Comparison of ENCODE assay signal across 9 cellular contexts in the genomic region with DNA sequence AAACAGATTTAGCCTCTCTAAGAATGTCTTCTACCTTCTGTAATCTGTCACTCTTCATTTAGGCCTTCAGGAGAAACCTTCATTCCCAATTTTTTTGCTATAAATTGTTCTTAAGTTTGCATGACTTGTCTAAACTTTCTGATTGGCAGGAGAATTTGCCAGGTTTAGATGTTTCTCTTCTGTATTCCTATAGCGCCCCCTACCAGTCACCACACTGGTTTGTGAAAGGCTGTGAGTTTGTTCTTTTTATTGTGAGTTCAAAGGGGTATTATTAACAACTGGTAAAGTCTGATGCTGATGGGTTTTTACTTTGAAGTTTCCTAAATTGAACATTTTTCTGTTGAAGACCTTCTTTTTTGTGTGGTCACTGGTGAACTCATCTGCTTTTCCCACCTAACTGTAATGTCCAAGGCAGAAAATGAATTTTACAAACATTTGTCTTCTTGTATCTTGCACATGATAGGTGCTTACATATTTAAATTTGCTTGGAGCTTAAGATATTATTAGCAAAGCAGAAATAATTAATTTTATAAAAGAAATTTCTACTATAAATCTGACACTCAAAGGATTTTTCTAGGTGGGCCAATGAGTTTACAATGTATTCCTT. TPM values are rescaled to one million over a fixed set of nuclear protein-coding genes. Genes with fewer than 3 reads are reported as not detected.
DNase-seq lines count a peak whose midpoint lies in the region; ATAC-seq and TF ChIP-seq lines count a peak whose summit lies in the region.
"Had no signal": no experiment of that assay in that cellular context is flagged by ENCODE, and none has a peak within 500 bp of the region (broad histone marks: within the 10 kb centered on the region; RNA-seq: fewer than 3 reads in every experiment).

No MANE protein-coding gene starts in this region.

- no peak overlapping the region for H3K4me3 Mint-ChIP-seq in CD4-positive, alpha-beta T cell
- no peak overlapping the region for H3K4me3 Mint-ChIP-seq in HFFc6
- H3K4me3 Mint-ChIP-seq: IgD-negative memory B cell had no signal

- DNase-seq in CD4-positive, alpha-beta T cell: peak; percentile 26 to 62 (median 42)
- DNase-seq in HFFc6 (peak; percentile 60), SK-N-MC (ENCODE audit: low read depth, low spot score) (peak; percentile 51), globus pallidus (ENCODE audit: low spot score) (peak; percentile 40), sigmoid colon (no peak)
- peak; percentile 46 for DNase-seq in activated gamma-delta T cell treated with anti-CD3 and anti-CD28 coated beads, Interleukin-2, amount 50 U/mL, for 16 hours (ENCODE audit: low read depth)

- CTCF ChIA-PET in CD4-positive, alpha-beta T cell (lab: Charles Lee): interaction anchor here (1.0 to 1.3 kb wide), 2 partner anchors 12 to 133 kb away, joined by 3 read pairs; no protein-coding TSS in a partner anchor

- no peaks in the 10 kb centered on the region for H3K9me3 Mint-ChIP-seq in CD4-positive, alpha-beta T cell
- H3K9me3 Mint-ChIP-seq in HFFc6: no peaks in the 10 kb centered on the region

- H3K36me3 Mint-ChIP-seq in CD4-positive, alpha-beta T cell (ENCODE audit: low read depth): peaks cover 100% of the 10 kb centered on the region
- H3K36me3 Mint-ChIP-seq in HFFc6 (ENCODE audit: low read depth): peaks cover 6% of the 10 kb centered on the region; the same call in 1 of the 2 replicates

- no peak overlapping the region for H3K9ac ChIP-seq in SK-N-MC (ENCODE audit: insufficient read length)

- H3K27me3 ChIP-seq in CD4-positive, alpha-beta T cell (ENCODE audit: control insufficient read depth, insufficient read depth, low read length): no peaks in the 10 kb centered on the region
- H3K27me3 ChIP-seq in sigmoid colon: no peaks in the 10 kb centered on the region

- H3K4me1 Mint-ChIP-seq in CD4-positive, alpha-beta T cell (ENCODE audit: low read depth): no peaks in the 10 kb centered on the region
- H3K4me1 Mint-ChIP-seq in HFFc6 (ENCODE audit: low read depth): peaks cover 49% of the 10 kb centered on the region

- intact Hi-C loops in CD4-positive, alpha-beta T cell (cut with DNase I, micrococcal nuclease): loop anchor here (1.0 to 10.0 kb wide), 4 partner anchors 39 to 567 kb away; no protein-coding TSS in a partner anchor
- intact Hi-C loops in sigmoid colon (cut with DNase I): loop anchor here (5.0 kb wide), 1 partner anchor 39 kb away; no protein-coding TSS in a partner anchor

- H3K4me1 ChIP-seq in sigmoid colon: no peaks in the 10 kb centered on the region

- no peak for TF ChIP-seq EP300 in sigmoid colon (IDR thresholded peaks at IDR 0.05)

- 0 out of 2 replicates have a peak, but pooled peaks cover 3% of the 10 kb centered on the region for H3K36me3 ChIP-seq in SK-N-MC (ENCODE audit: insufficient read depth, low read length)
- H3K36me3 ChIP-seq in sigmoid colon: no peaks in the 10 kb centered on the region

- ATAC-seq in CD4-positive, alpha-beta T cell (ENCODE audit: poor library complexity): peak; percentile 57
- no peak for ATAC-seq in HG03571 (IDR thresholded peaks at IDR 0.05; ENCODE audit: unreplicated experiment)
- ATAC-seq in GM18858 (IDR thresholded peaks at IDR 0.05; ENCODE audit: unreplicated experiment): no peak

- TF ChIP-seq CTCF in CD4-positive, alpha-beta T cell (IDR thresholded peaks at IDR 0.05): peak; percentile 72
- TF ChIP-seq CTCF in HFFc6 (IDR thresholded peaks at IDR 0.05): peak; percentile 96
- peak in 3 of 4 experiments; percentile 32 to 43 (median 36) for TF ChIP-seq CTCF in sigmoid colon (IDR thresholded peaks at IDR 0.05)

- H3K27me3 Mint-ChIP-seq in CD4-positive, alpha-beta T cell: no peaks in the 10 kb centered on the region
- H3K27me3 Mint-ChIP-seq in HFFc6 (ENCODE audit: insufficient read depth): no peaks in the 10 kb centered on the region
- H3K27me3 Mint-ChIP-seq: IgD-negative memory B cell had no signal

- H3K27ac Mint-ChIP-seq in CD4-positive, alpha-beta T cell: no peak overlapping the region
- peak overlapping the region; percentile 66; the same call in 1 of the 2 replicates for H3K27ac Mint-ChIP-seq in HFFc6
- H3K27ac Mint-ChIP-seq: IgD-negative memory B cell had no signal

- H3K4me3 ChIP-seq in SK-N-MC (no peak overlapping the region), sigmoid colon (no peak overlapping the region)

- 12% methylated on average over 1 of the region's 1 CpG for WGBS in sigmoid colon, 2 donors

- no peak for TF ChIP-seq POLR2A in sigmoid colon (IDR thresholded peaks at IDR 0.05)

- no peak overlapping the region for H3K27ac ChIP-seq in CD4-positive, alpha-beta T cell (ENCODE audit: low read depth, low read length)
- H3K27ac ChIP-seq in SK-N-MC (no peak overlapping the region), sigmoid colon (no peak overlapping the region)

- H3K9me3 ChIP-seq in CD4-positive, alpha-beta T cell (ENCODE audit: control insufficient read depth, low read length): no peaks in the 10 kb centered on the region
- no peaks in the 10 kb centered on the region for H3K9me3 ChIP-seq in SK-N-MC (ENCODE audit: low read depth, low read length)
- H3K9me3 ChIP-seq in sigmoid colon: no peaks in the 10 kb centered on the region

- POLR2A ChIA-PET in CD4-positive, alpha-beta T cell (lab: Charles Lee): no interaction called here

RNA-seq across cellular contexts. Expression of gene F2RL2, which starts 18.4 kb away (rescaled TPM):
- not detected for total RNA-seq in CD4-positive, alpha-beta T cell
- 10 to 100 TPM; 40.8 to 87.2 (median 54.3) TPM for total RNA-seq in HFFc6 (2021; fragmentation: NEBNext Ultra II Directional; extraction: Animal tissue kit (Norgen Biotek cat#: 25700))
- 1 to 10 TPM; 1.4 to 6.6 (median 3.9) TPM for total RNA-seq in sigmoid colon
- polyA plus RNA-seq in sigmoid colon: 1 to 10 TPM in 1 of 3 donors, under 1 TPM in 1, not detected in 1; 0.60 to 1.0 TPM

Comparison
In these comparisons a context has a peak if more than half of its experiments do, and no peak if none do; other contexts are left out.
1. CTCF ChIP-seq: peak in every context shown above with its lines; median percentile 96 in HFFc6; 72 in CD4-positive, alpha-beta T cell; 36 in sigmoid colon.
2. RNA of gene F2RL2, which starts 18.4 kb away (total RNA-seq): 40.8 to 87.2 TPM in HFFc6; 1.4 to 6.6 TPM in sigmoid colon and not detected in CD4-positive, alpha-beta T cell; every median in the first group is over 4 times any median in the second.